ENCODE assay signal across 8 cellular contexts in the genomic region with DNA sequence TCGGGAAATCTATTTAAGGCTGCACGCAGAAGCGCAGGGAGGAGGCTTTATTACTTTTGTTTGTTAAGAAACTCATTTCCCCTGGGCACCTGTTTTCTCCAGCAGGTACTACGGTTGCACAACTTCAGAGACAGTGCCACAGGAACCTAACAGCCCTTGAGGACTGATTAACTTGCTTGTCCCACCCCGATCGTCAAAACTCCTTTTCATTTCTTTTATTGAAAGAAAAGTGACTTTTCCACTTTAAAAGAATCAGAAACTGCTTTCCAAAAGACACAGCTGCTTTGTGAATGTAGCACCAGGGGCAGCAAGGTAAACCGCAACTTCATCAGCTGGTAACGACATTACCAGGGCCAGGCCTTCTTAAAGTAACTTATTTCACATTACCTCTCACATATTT. TPM values are rescaled to one million over a fixed set of nuclear protein-coding genes. Genes with fewer than 3 reads are reported as not detected.
DNase-seq lines count a peak whose midpoint lies in the region; ATAC-seq and TF ChIP-seq lines count a peak whose summit lies in the region.

No MANE protein-coding gene starts in this region.

- no peak for TF ChIP-seq CTCF in BE2C (IDR thresholded peaks at IDR 0.05; ENCODE audit: low read depth, low read length)
- no peak for TF ChIP-seq CTCF in left lung (IDR thresholded peaks at IDR 0.05)
- TF ChIP-seq CTCF in upper lobe of left lung (IDR thresholded peaks at IDR 0.05), result no peak

- H3K9me3 ChIP-seq in BE2C, result no peaks in the 10 kb centered on the region
- H3K9me3 ChIP-seq in HUES48 (ENCODE audit: control insufficient read depth, insufficient read depth, low read length), result no peaks in the 10 kb centered on the region
- no peaks in the 10 kb centered on the region for H3K9me3 ChIP-seq in adipocyte (ENCODE audit: control insufficient read depth, low read length)
- H3K9me3 ChIP-seq in left lung, result no peaks in the 10 kb centered on the region
- H3K9me3 ChIP-seq in upper lobe of left lung, result no peaks in the 10 kb centered on the region

- H3K27ac ChIP-seq in HUES48 (ENCODE audit: low read depth, low read length), result no peak overlapping the region
- H3K27ac ChIP-seq in left lung, result peak overlapping the region; percentile 99 to 100
- peak overlapping the region; percentile 99 to 100 (median 100) for H3K27ac ChIP-seq in upper lobe of left lung

- H3K9ac ChIP-seq in HUES48 (ENCODE audit: low read depth, low read length) (peak overlapping the region; percentile 99), adipocyte (ENCODE audit: low read length) (peak overlapping the region; percentile 98)

- H3K27me3 ChIP-seq in BE2C (no peaks in the 10 kb centered on the region), HUES48 (ENCODE audit: control insufficient read depth, insufficient read depth, low read length) (no peaks in the 10 kb centered on the region), adipocyte (replicated peaks; ENCODE audit: control insufficient read depth, insufficient read depth, low read length) (no peaks in the 10 kb centered on the region), left lung (no peaks in the 10 kb centered on the region), upper lobe of left lung (no peaks in the 10 kb centered on the region)

- DNase-seq in BE2C (no peak), adipocyte (ENCODE audit: low read depth) (peak; percentile 43), left lung (no peak), upper lobe of left lung (peak in 1 of 2 donors; percentile 56)
- DNase-seq in stimulated activated naive CD4-positive, alpha-beta T cell treated with Interleukin-2 at 50 U/mL for 16 hours (lab: John Stamatoyannopoulos, UW), result no peak

- ATAC-seq in left lung (no peak), upper lobe of left lung (ENCODE audit: low FRiP score in 2 of 2) (no peak), HG02981 (IDR thresholded peaks at IDR 0.05; ENCODE audit: unreplicated experiment) (no peak), HG02852 (IDR thresholded peaks at IDR 0.05; ENCODE audit: unreplicated experiment) (no peak)

- H3K36me3 ChIP-seq in BE2C (peaks cover 27% of the 10 kb centered on the region), HUES48 (ENCODE audit: control insufficient read depth, insufficient read depth, low read length) (peaks cover 20% of the 10 kb centered on the region), adipocyte (ENCODE audit: control insufficient read depth, insufficient read depth, low read length, severe bottlenecking) (peaks cover 19% of the 10 kb centered on the region), left lung (peaks cover 0 to 21% of the 10 kb centered on the region in 2 donors), upper lobe of left lung (peaks cover 0 to 15% (median 6%) of the 10 kb centered on the region in 4 donors)

- TF ChIP-seq POLR2A in upper lobe of left lung (IDR thresholded peaks at IDR 0.05), result no peak

- H3K4me3 ChIP-seq in BE2C (ENCODE audit: low read depth, low read length) (peak overlapping the region; percentile 97), HUES48 (ENCODE audit: low read depth, low read length) (peak overlapping the region; percentile 98), adipocyte (ENCODE audit: low read length) (peak overlapping the region; percentile 98), left lung (peak overlapping the region; percentile 93 to 97), upper lobe of left lung (peak overlapping the region; percentile 84 to 99 (median 96))

- 3 to 4% methylated on average over 8 of the region's 8 CpGs for WGBS in upper lobe of left lung, 2 donors

- H3K4me1 ChIP-seq in BE2C (no peaks in the 10 kb centered on the region), HUES48 (ENCODE audit: control insufficient read depth, insufficient read depth, low read length) (peaks cover 43% of the 10 kb centered on the region), adipocyte (ENCODE audit: control insufficient read depth, insufficient read depth, low read length) (peaks cover 48% of the 10 kb centered on the region), left lung (peaks cover 26 to 64% of the 10 kb centered on the region in 2 donors), upper lobe of left lung (peaks cover 40 to 61% (median 52%) of the 10 kb centered on the region in 4 donors)

- intact Hi-C loops in left lung (cut with DNase I), result no loop called here

- no peak for TF ChIP-seq EP300 in upper lobe of left lung (IDR thresholded peaks at IDR 0.05)

RNA-seq across cellular contexts. Expression of a gene that starts 1.5 kb away (rescaled TPM):
- 118 TPM for polyA plus RNA-seq in BE2C (2012; ENCODE audit: insufficient read depth, insufficient read length, low read depth)
- 100 to 1,000 TPM; 101 to 110 TPM for total RNA-seq in left lung
- total RNA-seq in upper lobe of left lung, result 100 to 1,000 TPM in 3 of 6 donors, 10 to 100 TPM in 3; 91.4 to 190 (median 107) TPM
